2 cellular contexts compared by ENCODE assay signal in the genomic region with DNA sequence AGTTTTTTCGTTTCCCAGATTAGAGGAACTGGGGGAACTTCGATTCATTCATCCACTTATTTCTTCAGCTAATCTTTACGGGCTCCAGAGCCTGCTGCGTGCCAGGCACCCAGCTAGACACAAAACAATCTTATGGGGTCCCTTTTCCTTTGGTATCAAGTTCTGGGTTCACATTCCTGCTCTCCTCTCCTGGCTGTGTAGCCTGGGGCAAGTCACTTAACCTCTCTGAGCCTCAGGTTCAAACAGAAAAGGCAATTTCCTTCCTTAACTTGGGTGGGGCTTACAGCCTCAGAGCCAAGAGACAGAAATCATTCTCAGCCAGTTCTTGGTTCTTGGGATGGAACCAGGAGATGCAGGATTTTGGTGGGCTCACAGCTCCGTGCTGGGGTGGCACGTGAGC.
TF ChIP-seq lines count a peak whose summit lies in the region.

No MANE protein-coding gene starts in this region.

TF ChIP-seq in GM23338, 12 proteins besides CTCF, POLR2A, EP300 and RAD21:
- TF ChIP-seq NANOG (IDR thresholded peaks at IDR 0.05; ENCODE audit: borderline replicate concordance) (no peak), CREB1 (CRISPR knock-in tag; IDR thresholded peaks at IDR 0.05; ENCODE audit: low read depth) (no peak), POLR2AphosphoS5 (IDR thresholded peaks at IDR 0.05; ENCODE audit: low read depth) (no peak), ETS1 (IDR thresholded peaks at IDR 0.05) (no peak), EZH2 (IDR thresholded peaks at IDR 0.05; ENCODE audit: low read depth, unreplicated experiment) (no peak)
- TF ChIP-seq, protein P1, sequence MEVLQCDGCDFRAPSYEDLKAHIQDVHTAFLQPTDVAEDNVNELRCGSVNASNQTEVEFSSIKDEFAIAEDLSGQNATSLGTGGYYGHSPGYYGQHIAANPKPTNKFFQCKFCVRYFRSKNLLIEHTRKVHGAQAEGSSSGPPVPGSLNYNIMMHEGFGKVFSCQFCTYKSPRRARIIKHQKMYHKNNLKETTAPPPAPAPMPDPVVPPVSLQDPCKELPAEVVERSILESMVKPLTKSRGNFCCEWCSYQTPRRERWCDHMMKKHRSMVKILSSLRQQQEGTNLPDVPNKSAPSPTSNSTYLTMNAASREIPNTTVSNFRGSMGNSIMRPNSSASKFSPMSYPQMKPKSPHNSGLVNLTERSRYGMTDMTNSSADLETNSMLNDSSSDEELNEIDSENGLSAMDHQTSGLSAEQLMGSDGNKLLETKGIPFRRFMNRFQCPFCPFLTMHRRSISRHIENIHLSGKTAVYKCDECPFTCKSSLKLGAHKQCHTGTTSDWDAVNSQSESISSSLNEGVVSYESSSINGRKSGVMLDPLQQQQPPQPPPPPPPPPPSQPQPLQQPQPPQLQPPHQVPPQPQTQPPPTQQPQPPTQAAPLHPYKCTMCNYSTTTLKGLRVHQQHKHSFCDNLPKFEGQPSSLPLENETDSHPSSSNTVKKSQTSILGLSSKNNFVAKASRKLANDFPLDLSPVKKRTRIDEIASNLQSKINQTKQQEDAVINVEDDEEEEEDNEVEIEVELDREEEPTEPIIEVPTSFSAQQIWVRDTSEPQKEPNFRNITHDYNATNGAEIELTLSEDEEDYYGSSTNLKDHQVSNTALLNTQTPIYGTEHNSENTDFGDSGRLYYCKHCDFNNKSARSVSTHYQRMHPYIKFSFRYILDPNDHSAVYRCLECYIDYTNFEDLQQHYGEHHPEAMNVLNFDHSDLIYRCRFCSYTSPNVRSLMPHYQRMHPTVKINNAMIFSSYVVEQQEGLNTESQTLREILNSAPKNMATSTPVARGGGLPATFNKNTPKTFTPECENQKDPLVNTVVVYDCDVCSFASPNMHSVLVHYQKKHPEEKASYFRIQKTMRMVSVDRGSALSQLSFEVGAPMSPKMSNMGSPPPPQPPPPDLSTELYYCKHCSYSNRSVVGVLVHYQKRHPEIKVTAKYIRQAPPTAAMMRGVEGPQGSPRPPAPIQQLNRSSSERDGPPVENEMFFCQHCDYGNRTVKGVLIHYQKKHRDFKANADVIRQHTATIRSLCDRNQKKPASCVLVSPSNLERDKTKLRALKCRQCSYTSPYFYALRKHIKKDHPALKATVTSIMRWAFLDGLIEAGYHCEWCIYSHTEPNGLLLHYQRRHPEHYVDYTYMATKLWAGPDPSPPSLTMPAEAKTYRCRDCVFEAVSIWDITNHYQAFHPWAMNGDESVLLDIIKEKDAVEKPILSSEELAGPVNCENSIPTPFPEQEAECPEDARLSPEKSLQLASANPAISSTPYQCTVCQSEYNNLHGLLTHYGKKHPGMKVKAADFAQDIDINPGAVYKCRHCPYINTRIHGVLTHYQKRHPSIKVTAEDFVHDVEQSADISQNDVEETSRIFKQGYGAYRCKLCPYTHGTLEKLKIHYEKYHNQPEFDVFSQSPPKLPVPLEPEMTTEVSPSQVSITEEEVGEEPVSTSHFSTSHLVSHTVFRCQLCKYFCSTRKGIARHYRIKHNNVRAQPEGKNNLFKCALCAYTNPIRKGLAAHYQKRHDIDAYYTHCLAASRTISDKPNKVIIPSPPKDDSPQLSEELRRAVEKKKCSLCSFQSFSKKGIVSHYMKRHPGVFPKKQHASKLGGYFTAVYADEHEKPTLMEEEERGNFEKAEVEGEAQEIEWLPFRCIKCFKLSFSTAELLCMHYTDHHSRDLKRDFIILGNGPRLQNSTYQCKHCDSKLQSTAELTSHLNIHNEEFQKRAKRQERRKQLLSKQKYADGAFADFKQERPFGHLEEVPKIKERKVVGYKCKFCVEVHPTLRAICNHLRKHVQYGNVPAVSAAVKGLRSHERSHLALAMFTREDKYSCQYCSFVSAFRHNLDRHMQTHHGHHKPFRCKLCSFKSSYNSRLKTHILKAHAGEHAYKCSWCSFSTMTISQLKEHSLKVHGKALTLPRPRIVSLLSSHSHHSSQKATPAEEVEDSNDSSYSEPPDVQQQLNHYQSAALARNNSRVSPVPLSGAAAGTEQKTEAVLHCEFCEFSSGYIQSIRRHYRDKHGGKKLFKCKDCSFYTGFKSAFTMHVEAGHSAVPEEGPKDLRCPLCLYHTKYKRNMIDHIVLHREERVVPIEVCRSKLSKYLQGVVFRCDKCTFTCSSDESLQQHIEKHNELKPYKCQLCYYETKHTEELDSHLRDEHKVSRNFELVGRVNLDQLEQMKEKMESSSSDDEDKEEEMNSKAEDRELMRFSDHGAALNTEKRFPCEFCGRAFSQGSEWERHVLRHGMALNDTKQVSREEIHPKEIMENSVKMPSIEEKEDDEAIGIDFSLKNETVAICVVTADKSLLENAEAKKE (CRISPR knock-in tag; IDR thresholded peaks at IDR 0.05): no peak
TF ChIP-seq in GM23338: peak in this region for 0.

TF ChIP-seq in K562, 482 proteins besides CTCF, POLR2A, EP300 and RAD21 (continues in another document):
- TF ChIP-seq FOXJ3 (CRISPR knock-in tag; IDR thresholded peaks at IDR 0.05) (no peak), RBM25 (IDR thresholded peaks at IDR 0.05; ENCODE audit: low read depth, low read length, severe bottlenecking) (peak; percentile 68), PBX2 (CRISPR knock-in tag; IDR thresholded peaks at IDR 0.05; ENCODE audit: low read depth) (no peak), PBX2 (tag; conservative IDR thresholded peaks at IDR 0.05; ENCODE audit: low read depth) (no peak), MYC (IDR thresholded peaks at IDR 0.05; ENCODE audit: low read depth, low read length) (no peak), MYC (CRISPR knock-in tag; IDR thresholded peaks at IDR 0.05; ENCODE audit: borderline replicate concordance, low read depth) (no peak), ADNP (tag; IDR thresholded peaks at IDR 0.05) (peak; percentile 49; the same call in 1 of the 2 replicates), ILF3 (IDR thresholded peaks at IDR 0.05; ENCODE audit: borderline replicate concordance) (no peak), NCOA1 (IDR thresholded peaks at IDR 0.05; ENCODE audit: low read depth) (no peak), BHLHE40 (IDR thresholded peaks at IDR 0.05; ENCODE audit: low read length) (0 out of 2 replicates have a peak, but pooled peaks have one; percentile 27), PTRF (tag; IDR thresholded peaks at IDR 0.05) (no peak), DACH1 (IDR thresholded peaks at IDR 0.05; ENCODE audit: partially characterized antibody) (no peak), NONO (IDR thresholded peaks at IDR 0.05; ENCODE audit: low read depth in 2 of 2, low read length in 1 of 2) (no peak), ID3 (CRISPR knock-in tag; IDR thresholded peaks at IDR 0.05) (no peak), ID3 (tag; IDR thresholded peaks at IDR 0.05) (no peak), ZNF561 (CRISPR knock-in tag; conservative IDR thresholded peaks at IDR 0.05) (no peak), ZC3H4 (CRISPR knock-in tag; IDR thresholded peaks at IDR 0.05; ENCODE audit: borderline replicate concordance) (no peak), E2F5 (CRISPR knock-in tag; IDR thresholded peaks at IDR 0.05) (no peak), TGIF2 (CRISPR knock-in tag; IDR thresholded peaks at IDR 0.05) (no peak), CTCFL (IDR thresholded peaks at IDR 0.05; ENCODE audit: borderline replicate concordance, insufficient read depth, low read depth, low read length, poor library complexity, severe bottlenecking) (no peak), ZNF764 (CRISPR knock-in tag; IDR thresholded peaks at IDR 0.05; ENCODE audit: low read depth) (no peak), ZFP1 (CRISPR knock-in tag; IDR thresholded peaks at IDR 0.05) (no peak), ESRRA (IDR thresholded peaks at IDR 0.05; ENCODE audit: borderline replicate concordance, low read depth) (no peak), ZFP36 (IDR thresholded peaks at IDR 0.05; ENCODE audit: low read depth, low read length, partially characterized antibody) (peak; percentile 80), PTBP1 (IDR thresholded peaks at IDR 0.05; ENCODE audit: low read depth, low read length) (no peak), ZSCAN29 (IDR thresholded peaks at IDR 0.05) (no peak), MYBL2 (IDR thresholded peaks at IDR 0.05; ENCODE audit: low read depth) (no peak), MYBL2 (CRISPR knock-in tag; IDR thresholded peaks at IDR 0.05; ENCODE audit: borderline replicate concordance) (no peak), ZZZ3 (IDR thresholded peaks at IDR 0.05) (no peak), ZNF507 (tag; conservative IDR thresholded peaks at IDR 0.05) (no peak), RCOR1 (IDR thresholded peaks at IDR 0.05; ENCODE audit: borderline replicate concordance in 1 of 2, low read depth in 2 of 2, low read length in 2 of 2) (0 out of 4 replicates have a peak, but pooled peaks of 1 of the 2 experiments have one; percentile 30), THRAP3 (IDR thresholded peaks at IDR 0.05; ENCODE audit: borderline replicate concordance) (no peak), ZEB2 (IDR thresholded peaks at IDR 0.05) (no peak), KLF16 (IDR thresholded peaks at IDR 0.05) (no peak), KDM1A (IDR thresholded peaks at IDR 0.05) (peak; percentile 19 to 65; a peak in 1 of 4 replicates), TBL1XR1 (IDR thresholded peaks at IDR 0.05; ENCODE audit: low read length in 2 of 2) (no peak)
- TF ChIP-seq, protein P2, sequence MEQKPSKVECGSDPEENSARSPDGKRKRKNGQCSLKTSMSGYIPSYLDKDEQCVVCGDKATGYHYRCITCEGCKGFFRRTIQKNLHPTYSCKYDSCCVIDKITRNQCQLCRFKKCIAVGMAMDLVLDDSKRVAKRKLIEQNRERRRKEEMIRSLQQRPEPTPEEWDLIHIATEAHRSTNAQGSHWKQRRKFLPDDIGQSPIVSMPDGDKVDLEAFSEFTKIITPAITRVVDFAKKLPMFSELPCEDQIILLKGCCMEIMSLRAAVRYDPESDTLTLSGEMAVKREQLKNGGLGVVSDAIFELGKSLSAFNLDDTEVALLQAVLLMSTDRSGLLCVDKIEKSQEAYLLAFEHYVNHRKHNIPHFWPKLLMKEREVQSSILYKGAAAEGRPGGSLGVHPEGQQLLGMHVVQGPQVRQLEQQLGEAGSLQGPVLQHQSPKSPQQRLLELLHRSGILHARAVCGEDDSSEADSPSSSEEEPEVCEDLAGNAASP (IDR thresholded peaks at IDR 0.05): no peak
- TF ChIP-seq, protein P3, sequence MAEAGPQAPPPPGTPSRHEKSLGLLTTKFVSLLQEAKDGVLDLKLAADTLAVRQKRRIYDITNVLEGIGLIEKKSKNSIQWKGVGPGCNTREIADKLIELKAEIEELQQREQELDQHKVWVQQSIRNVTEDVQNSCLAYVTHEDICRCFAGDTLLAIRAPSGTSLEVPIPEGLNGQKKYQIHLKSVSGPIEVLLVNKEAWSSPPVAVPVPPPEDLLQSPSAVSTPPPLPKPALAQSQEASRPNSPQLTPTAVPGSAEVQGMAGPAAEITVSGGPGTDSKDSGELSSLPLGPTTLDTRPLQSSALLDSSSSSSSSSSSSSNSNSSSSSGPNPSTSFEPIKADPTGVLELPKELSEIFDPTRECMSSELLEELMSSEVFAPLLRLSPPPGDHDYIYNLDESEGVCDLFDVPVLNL (CRISPR knock-in tag; IDR thresholded peaks at IDR 0.05; ENCODE audit: low read depth): no peak
